In genomic region chr3:115292131-115292530, GRCh38 we compare ENCODE assay signal across 17 cellular contexts.
"Had no signal": no experiment of that assay in that cellular context is flagged by ENCODE, and none has a peak within 500 bp of the region (broad histone marks: within the 10 kb centered on the region; RNA-seq: fewer than 3 reads in every experiment).

No MANE protein-coding gene starts in this region.

- H3K27ac ChIP-seq: RWPE1 had no signal

- DNase-seq: KBM-7; MV-4-11; NCI-H1048; NCI-H1105; NCI-H1417; NCI-H187; NCI-H2029; NCI-H2081 treated with DMSO at 0.1 percent for 48 hours; NCI-H2171; NCI-H226; NCI-H524; NCI-H526 treated with DMSO at 0.1 percent for 48 hours; NCI-H748 treated with DMSO at 0.1 percent for 48 hours; NK-92 treated with Interleukin-12 subunit alpha and Interleukin-12 subunit beta, amount 100 ng/mL, for 24 hours; PC-3; SHP77 had no signal
